2 cellular contexts compared by ENCODE assay signal in the genomic region with DNA sequence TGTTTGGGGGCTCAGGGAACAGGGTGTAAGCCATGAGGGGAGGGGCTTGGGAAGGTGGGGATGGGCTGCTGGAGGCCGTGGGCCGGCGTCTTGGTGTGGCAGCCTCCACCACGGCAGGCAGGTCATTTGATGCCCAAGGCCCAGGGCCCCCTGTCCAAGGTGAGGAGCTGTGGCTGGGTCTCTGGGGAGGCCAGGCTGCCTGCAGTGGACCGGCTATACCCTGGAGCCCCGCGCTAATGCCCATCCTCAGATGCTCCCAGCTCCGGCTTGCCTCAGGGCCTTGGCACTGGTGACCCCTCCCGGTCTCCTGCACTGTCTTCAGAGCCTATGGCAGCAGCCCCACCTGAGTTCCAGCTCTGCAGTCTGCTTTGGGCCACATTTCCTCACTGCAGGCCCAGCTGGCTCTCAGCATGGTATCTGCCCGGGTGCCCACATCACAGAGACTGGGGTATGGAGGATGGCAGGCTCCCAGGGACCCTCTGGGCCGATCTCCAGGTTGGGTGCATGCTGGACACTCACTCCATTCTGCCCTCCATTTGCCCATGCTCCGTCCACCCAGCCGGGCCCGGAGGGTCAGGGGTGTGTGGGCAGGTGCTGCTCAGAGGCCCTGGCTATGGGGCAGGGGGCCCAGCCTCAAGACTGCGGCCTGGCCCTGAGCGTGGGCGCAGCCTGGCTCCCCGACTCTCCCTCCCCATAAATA. TPM values are rescaled to one million over a fixed set of nuclear protein-coding genes. Genes with fewer than 3 reads are reported as not detected.
"Had no signal": no experiment of that assay in that cellular context is flagged by ENCODE, and none has a peak within 500 bp of the region (broad histone marks: within the 10 kb centered on the region; RNA-seq: fewer than 3 reads in every experiment).

No MANE protein-coding gene starts in this region.

RNA-seq across cellular contexts. Expression of a gene that starts 21.7 kb away (rescaled TPM):
- total RNA-seq: activated CD8-positive, alpha-beta T cell treated with anti-CD3 and anti-CD28 coated beads for 36 hours had no signal
- polyA plus RNA-seq: IgD-negative memory B cell had no signal
